In the genomic region with DNA sequence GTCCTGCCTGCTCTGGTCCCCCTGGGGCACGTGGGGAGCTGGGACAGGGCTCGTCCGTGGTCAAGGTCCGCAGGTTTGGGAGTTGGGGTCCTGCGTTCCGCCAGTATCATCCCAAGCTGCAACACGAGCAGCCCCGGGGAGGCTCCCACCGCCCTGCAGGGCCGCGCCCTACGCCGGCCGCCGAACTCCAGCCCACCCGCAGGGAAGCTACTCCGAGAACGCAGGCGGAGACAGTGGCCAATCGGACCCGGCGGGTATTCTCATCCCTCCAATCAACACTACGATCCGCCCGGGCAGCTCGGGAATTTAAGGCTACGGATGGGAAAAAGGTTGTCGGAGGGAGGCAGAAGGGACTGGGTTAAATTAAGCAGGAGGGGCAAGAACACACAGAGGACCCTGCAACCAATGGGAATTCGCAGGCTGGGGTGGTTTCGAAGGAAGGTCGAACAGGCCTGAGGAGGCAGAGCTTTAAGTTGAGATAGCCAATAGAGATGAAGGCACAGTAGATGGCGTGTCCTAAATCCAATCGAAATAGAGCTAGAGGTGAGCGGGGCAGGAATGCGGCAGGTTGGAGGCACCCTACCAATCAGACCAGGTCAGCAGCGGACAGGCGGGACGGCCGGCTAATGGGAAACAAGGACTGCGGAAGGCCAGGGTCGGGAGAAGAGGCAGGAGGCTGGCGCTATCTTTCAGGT, we compare ENCODE assay signal across 1 cellular context.
TF ChIP-seq lines count a peak whose summit lies in the region.

No MANE protein-coding gene starts in this region.

TF ChIP-seq in WTC11, 78 proteins besides CTCF, POLR2A, EP300 and RAD21 (continued from another document):
- TF ChIP-seq, protein P1, sequence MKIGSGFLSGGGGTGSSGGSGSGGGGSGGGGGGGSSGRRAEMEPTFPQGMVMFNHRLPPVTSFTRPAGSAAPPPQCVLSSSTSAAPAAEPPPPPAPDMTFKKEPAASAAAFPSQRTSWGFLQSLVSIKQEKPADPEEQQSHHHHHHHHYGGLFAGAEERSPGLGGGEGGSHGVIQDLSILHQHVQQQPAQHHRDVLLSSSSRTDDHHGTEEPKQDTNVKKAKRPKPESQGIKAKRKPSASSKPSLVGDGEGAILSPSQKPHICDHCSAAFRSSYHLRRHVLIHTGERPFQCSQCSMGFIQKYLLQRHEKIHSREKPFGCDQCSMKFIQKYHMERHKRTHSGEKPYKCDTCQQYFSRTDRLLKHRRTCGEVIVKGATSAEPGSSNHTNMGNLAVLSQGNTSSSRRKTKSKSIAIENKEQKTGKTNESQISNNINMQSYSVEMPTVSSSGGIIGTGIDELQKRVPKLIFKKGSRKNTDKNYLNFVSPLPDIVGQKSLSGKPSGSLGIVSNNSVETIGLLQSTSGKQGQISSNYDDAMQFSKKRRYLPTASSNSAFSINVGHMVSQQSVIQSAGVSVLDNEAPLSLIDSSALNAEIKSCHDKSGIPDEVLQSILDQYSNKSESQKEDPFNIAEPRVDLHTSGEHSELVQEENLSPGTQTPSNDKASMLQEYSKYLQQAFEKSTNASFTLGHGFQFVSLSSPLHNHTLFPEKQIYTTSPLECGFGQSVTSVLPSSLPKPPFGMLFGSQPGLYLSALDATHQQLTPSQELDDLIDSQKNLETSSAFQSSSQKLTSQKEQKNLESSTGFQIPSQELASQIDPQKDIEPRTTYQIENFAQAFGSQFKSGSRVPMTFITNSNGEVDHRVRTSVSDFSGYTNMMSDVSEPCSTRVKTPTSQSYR (CRISPR knock-in tag; IDR thresholded peaks at IDR 0.05): no peak
- TF ChIP-seq, protein P2, sequence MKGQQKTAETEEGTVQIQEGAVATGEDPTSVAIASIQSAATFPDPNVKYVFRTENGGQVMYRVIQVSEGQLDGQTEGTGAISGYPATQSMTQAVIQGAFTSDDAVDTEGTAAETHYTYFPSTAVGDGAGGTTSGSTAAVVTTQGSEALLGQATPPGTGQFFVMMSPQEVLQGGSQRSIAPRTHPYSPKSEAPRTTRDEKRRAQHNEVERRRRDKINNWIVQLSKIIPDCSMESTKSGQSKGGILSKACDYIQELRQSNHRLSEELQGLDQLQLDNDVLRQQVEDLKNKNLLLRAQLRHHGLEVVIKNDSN (CRISPR knock-in tag; IDR thresholded peaks at IDR 0.05): peak; percentile 54; the same call in 1 of the 2 replicates
- TF ChIP-seq, protein P3, sequence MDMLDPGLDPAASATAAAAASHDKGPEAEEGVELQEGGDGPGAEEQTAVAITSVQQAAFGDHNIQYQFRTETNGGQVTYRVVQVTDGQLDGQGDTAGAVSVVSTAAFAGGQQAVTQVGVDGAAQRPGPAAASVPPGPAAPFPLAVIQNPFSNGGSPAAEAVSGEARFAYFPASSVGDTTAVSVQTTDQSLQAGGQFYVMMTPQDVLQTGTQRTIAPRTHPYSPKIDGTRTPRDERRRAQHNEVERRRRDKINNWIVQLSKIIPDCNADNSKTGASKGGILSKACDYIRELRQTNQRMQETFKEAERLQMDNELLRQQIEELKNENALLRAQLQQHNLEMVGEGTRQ (CRISPR knock-in tag; IDR thresholded peaks at IDR 0.05): 0 out of 2 replicates have a peak, but pooled peaks have one; percentile 34
- TF ChIP-seq CREB1 (CRISPR knock-in tag; IDR thresholded peaks at IDR 0.05): no peak
- TF ChIP-seq SP1 (CRISPR knock-in tag; conservative IDR thresholded peaks at IDR 0.05): peak; percentile 63
- no peak for TF ChIP-seq ETV6 (CRISPR knock-in tag; IDR thresholded peaks at IDR 0.05)
